ENCODE assay signal across 8 cellular contexts in the genomic region with DNA sequence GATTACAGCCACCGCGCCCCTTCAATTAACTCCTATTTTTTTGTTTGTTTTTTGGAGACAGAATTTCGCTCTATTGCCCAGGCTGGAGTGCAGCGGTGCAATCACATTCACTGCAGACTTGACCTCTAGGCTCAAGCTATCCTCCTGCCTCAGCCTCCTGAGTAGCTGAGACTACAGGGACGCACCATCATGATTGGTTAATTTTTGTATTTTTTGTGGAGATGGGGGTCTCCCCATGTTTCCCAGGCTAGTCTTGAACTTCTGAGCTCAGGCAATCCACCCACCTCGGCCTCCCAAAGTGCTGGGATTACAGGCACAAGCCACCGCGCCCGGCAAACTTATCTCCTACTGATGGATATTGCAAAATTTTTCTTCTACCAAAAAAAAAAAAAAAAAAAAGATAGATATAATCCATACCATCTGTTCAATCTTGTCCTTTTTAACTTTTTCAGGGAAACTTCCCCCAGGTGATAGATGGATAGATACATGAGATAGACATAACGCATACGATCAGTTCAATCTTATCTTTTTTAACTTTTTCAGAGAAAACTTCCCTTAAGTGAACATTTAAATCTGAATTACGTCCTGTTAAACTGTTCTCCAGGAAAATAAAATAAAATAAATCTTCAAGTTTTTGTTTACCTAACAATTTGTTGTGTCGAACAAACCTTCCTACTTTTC. TPM values are rescaled to one million over a fixed set of nuclear protein-coding genes. Genes with fewer than 3 reads are reported as not detected.
A peak's percentile ranks its signal among the peaks of the same experiment; 100 is the strongest.
DNase-seq lines count a peak whose midpoint lies in the region; ATAC-seq and TF ChIP-seq lines count a peak whose summit lies in the region.

No MANE protein-coding gene starts in this region.

- no peaks in the 10 kb centered on the region for H3K9me3 ChIP-seq in left lung

- H3K9me3 Mint-ChIP-seq in activated CD4-positive, alpha-beta T cell treated with anti-CD3 and anti-CD28 coated beads, Interleukin-2, amount 10 ng/mL, durations not matched to agents 24 days and 14 days = no peaks in the 10 kb centered on the region

- peak overlapping the region; percentile 92 for H3K4me3 Mint-ChIP-seq in activated CD4-positive, alpha-beta T cell treated with anti-CD3 and anti-CD28 coated beads, Interleukin-2, amount 10 ng/mL, durations not matched to agents 24 days and 14 days

- DNase-seq in activated CD4-positive, alpha-beta T cell treated with anti-CD3 and anti-CD28 coated beads, Interleukin-2, amount 10 ng/mL, durations not matched to agents 24 days and 14 days = no peak
- DNase-seq in activated CD4-positive, alpha-beta T cell treated with anti-CD3 and anti-CD28 coated beads, Interleukin-2, amount 50 U/mL, for 48 hours = no peak
- DNase-seq in left lung (no peak), NCI-H446 treated with DMSO at 0.1 percent for 48 hours (lab: John Stamatoyannopoulos, UW) (no peak), A172 (ENCODE audit: low spot score) (no peak)

- peaks cover 0 to 40% of the 10 kb centered on the region in 2 donors for H3K36me3 ChIP-seq in left lung

- peak overlapping the region; percentile 99 for H3K27ac Mint-ChIP-seq in activated CD4-positive, alpha-beta T cell treated with anti-CD3 and anti-CD28 coated beads, Interleukin-2, amount 10 ng/mL, durations not matched to agents 24 days and 14 days

- intact Hi-C loops in activated CD4-positive, alpha-beta T cell treated with anti-CD3 and anti-CD28 coated beads, Interleukin-2, amount 10 ng/mL, durations not matched to agents 24 days and 14 days (cut with micrococcal nuclease) = loop anchor here (1.0 to 10.0 kb wide), 7 partner anchors 11 to 1241 kb away; a partner anchor contains a TSS
- intact Hi-C loops in left lung (cut with DNase I) = no loop called here

- peak overlapping the region; percentile 61 to 84 for H3K4me3 ChIP-seq in left lung

- no peaks in the 10 kb centered on the region for H3K27me3 ChIP-seq in left lung

- H3K36me3 Mint-ChIP-seq in activated CD4-positive, alpha-beta T cell treated with anti-CD3 and anti-CD28 coated beads, Interleukin-2, amount 10 ng/mL, durations not matched to agents 24 days and 14 days (ENCODE audit: low read depth) = peaks cover 56% of the 10 kb centered on the region

- ATAC-seq in left lung = no peak
- no peak for ATAC-seq in GM18867 (IDR thresholded peaks at IDR 0.05; ENCODE audit: unreplicated experiment)

- peaks cover 32% of the 10 kb centered on the region for H3K4me1 Mint-ChIP-seq in activated CD4-positive, alpha-beta T cell treated with anti-CD3 and anti-CD28 coated beads, Interleukin-2, amount 10 ng/mL, durations not matched to agents 24 days and 14 days

- TF ChIP-seq CTCF in left lung (IDR thresholded peaks at IDR 0.05) = no peak

- peaks cover 2% of the 10 kb centered on the region for H3K27me3 Mint-ChIP-seq in activated CD4-positive, alpha-beta T cell treated with anti-CD3 and anti-CD28 coated beads, Interleukin-2, amount 10 ng/mL, durations not matched to agents 24 days and 14 days

- H3K27ac ChIP-seq in angular gyrus (ENCODE audit: low read depth, low read length) = peak overlapping the region; percentile 38
- H3K27ac ChIP-seq in left lung = peak overlapping the region; percentile 40 to 83
- peak overlapping the region; percentile 57 for H3K27ac ChIP-seq in temporal lobe (ENCODE audit: low read depth, low read length)

- H3K4me1 ChIP-seq in left lung = peaks cover 9 to 36% of the 10 kb centered on the region in 2 donors

RNA-seq across cellular contexts. Expression of a gene that starts 0.7 kb away (rescaled TPM):
- total RNA-seq in activated CD4-positive, alpha-beta T cell treated with anti-CD3 and anti-CD28 coated beads, Interleukin-2, amount 10 ng/mL, durations not matched to agents 24 days and 14 days = 1,932 and 1,935 TPM in 2 replicates
- total RNA-seq in left lung = 1,000 to 10,000 TPM in 1 of 2 donors, 100 to 1,000 TPM in 1; 738 to 1,176 TPM
- 976 TPM for total RNA-seq in temporal lobe
- total RNA-seq in A172 (2014; rRNA removed; shearing (Covaris generic)) = 1,184 and 1,533 TPM in 2 replicates

RNA-seq across cellular contexts. Expression of a gene that starts 22.7 kb away (rescaled TPM):
- 37.8 and 38.2 TPM in 2 replicates for total RNA-seq in activated CD4-positive, alpha-beta T cell treated with anti-CD3 and anti-CD28 coated beads, Interleukin-2, amount 10 ng/mL, durations not matched to agents 24 days and 14 days
- 10 to 100 TPM; 28.9 to 33.7 TPM for total RNA-seq in left lung
- total RNA-seq in temporal lobe = 9.8 TPM
- total RNA-seq in A172 (2014; rRNA removed; shearing (Covaris generic)) = 15.6 and 30.3 TPM in 2 replicates
